ENCODE assay signal across 8 cellular contexts in the genomic region with DNA sequence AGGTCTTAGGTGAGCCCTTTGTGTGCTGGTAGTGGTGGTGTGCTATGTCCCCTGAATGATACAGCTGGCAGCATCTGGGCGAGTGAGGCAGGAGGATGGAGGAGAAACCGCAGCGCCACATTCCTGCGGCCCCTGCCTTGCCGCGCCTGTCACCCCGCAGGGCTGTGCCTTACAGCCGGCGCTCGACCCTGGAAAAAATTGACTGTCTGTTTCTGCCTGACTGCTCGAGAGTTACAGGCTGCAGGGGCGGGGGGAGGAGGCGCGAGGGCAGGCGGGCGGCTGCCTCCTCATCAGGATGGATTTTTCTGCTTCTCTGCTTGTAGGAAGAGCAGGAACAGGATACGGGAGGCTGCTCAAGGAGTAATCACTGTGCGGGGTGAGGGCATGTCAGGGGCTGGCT.
DNase-seq lines count a peak whose midpoint lies in the region; FAIRE-seq lines count a peak whose summit lies in the region.
"Had no signal": no experiment of that assay in that cellular context is flagged by ENCODE, and none has a peak within 500 bp of the region (broad histone marks: within the 10 kb centered on the region; RNA-seq: fewer than 3 reads in every experiment).

No MANE protein-coding gene starts in this region.

- DNase-seq in HK-2 (ENCODE audit: unreplicated experiment) (peak; percentile 81), SW480 (ENCODE audit: low spot score) (peak; percentile 43), NCI-H187 treated with DMSO at 0.1 percent for 48 hours (lab: John Stamatoyannopoulos, UW) (no peak), HTR-8/SVneo (ENCODE audit: insufficient read length, low spot score) (no peak)
- no peak for DNase-seq in stimulated activated CD4-positive, alpha-beta T cell treated with anti-CD3 and anti-CD28 coated beads, Interleukin-2, amount 100 ng/mL, for 24 hours
- DNase-seq: NCI-H226 had no signal

- H3K4me1 ChIP-seq in iPS-20b (ENCODE audit: insufficient read depth, low read length) (peaks cover 12% of the 10 kb centered on the region; the same call in 1 of the 2 replicates), stomach smooth muscle (ENCODE audit: control insufficient read depth, insufficient read depth, low read length) (peaks cover 23% of the 10 kb centered on the region)

- FAIRE-seq in HTR-8/SVneo (lab: Jason Lieb, UNC): no peak

- H3K27me3 ChIP-seq in iPS-20b (ENCODE audit: insufficient read depth, low read length) (peaks cover 18% of the 10 kb centered on the region), stomach smooth muscle (ENCODE audit: control insufficient read depth in 1 of 2, insufficient read depth in 2 of 2, low read length in 2 of 2) (no peaks in the 10 kb centered on the region)

- H3K9me3 ChIP-seq in iPS-20b (ENCODE audit: insufficient read depth, low read depth, low read length) (no peaks in the 10 kb centered on the region), stomach smooth muscle (ENCODE audit: control insufficient read depth in 2 of 2, low read length in 2 of 2) (no peaks in the 10 kb centered on the region)

- H3K36me3 ChIP-seq in iPS-20b (ENCODE audit: insufficient read depth, low read depth, low read length) (no peaks in the 10 kb centered on the region), stomach smooth muscle (ENCODE audit: control insufficient read depth in 2 of 2, insufficient read depth in 2 of 2, low read length in 2 of 2) (no peaks in the 10 kb centered on the region)

- H3K9ac ChIP-seq in iPS-20b (ENCODE audit: low read depth, low read length): no peak overlapping the region
- H3K9ac ChIP-seq in stomach smooth muscle (ENCODE audit: low read length in 2 of 2): peak overlapping the region; percentile 39 to 47

- H3K27ac ChIP-seq in iPS-20b (ENCODE audit: low read length) (no peak overlapping the region), stomach smooth muscle (ENCODE audit: low read length) (peak overlapping the region; percentile 31)

- peak overlapping the region; percentile 8; the same call in 1 of the 2 replicates for H3K4me3 ChIP-seq in iPS-20b (ENCODE audit: low read length)
- peak overlapping the region in 1 of 2 donors; percentile 59 for H3K4me3 ChIP-seq in stomach smooth muscle (ENCODE audit: low read length in 2 of 2)

Comparison
In these comparisons a context has a peak if more than half of its experiments do, and no peak if none do; other contexts are left out.
1. DNase-seq: peak in HK-2 (single experiment) and SW480 (single experiment); none in stimulated activated CD4-positive, alpha-beta T cell treated with anti-CD3 and anti-CD28 coated beads, Interleukin-2, amount 100 ng/mL, for 24 hours (0 of 2), NCI-H187 treated with DMSO at 0.1 percent for 48 hours (single experiment) and HTR-8/SVneo (single experiment).